1 cellular context compared by ENCODE assay signal in genomic region chr15:63345391-63345752, GRCh38.
TF ChIP-seq lines count a peak whose summit lies in the region.

No MANE protein-coding gene starts in this region.

TF ChIP-seq in H1, 55 proteins besides CTCF, POLR2A, EP300 and RAD21 (continued from another document):
- TF ChIP-seq HDAC6 (IDR thresholded peaks at IDR 0.05; ENCODE audit: low read depth, low read length), result no peak
- no peak for TF ChIP-seq ZNF274 (IDR thresholded peaks at IDR 0.05; ENCODE audit: borderline replicate concordance, extremely low read depth, low read length)
- no peak for TF ChIP-seq KDM1A (IDR thresholded peaks at IDR 0.05; ENCODE audit: borderline replicate concordance, low read length)
- no peak for TF ChIP-seq TAF7 (optimal IDR thresholded peaks at IDR 0.05; ENCODE audit: borderline replicate concordance, low read depth, low read length)
- no peak for TF ChIP-seq TEAD4 (IDR thresholded peaks at IDR 0.05; ENCODE audit: low read depth, low read length)
- TF ChIP-seq TBP (IDR thresholded peaks at IDR 0.05; ENCODE audit: low read depth, low read length), result no peak
- no peak for TF ChIP-seq SP4 (IDR thresholded peaks at IDR 0.05; ENCODE audit: low read length)
- no peak for TF ChIP-seq POLR2AphosphoS5 (IDR thresholded peaks at IDR 0.05; ENCODE audit: low read depth, low read length)
- TF ChIP-seq GABPA (IDR thresholded peaks at IDR 0.05; ENCODE audit: borderline replicate concordance, insufficient read depth, low read length), result no peak
TF ChIP-seq in H1: peak in this region for 0.
